ENCODE assay signal across 13 cellular contexts in the genomic region with DNA sequence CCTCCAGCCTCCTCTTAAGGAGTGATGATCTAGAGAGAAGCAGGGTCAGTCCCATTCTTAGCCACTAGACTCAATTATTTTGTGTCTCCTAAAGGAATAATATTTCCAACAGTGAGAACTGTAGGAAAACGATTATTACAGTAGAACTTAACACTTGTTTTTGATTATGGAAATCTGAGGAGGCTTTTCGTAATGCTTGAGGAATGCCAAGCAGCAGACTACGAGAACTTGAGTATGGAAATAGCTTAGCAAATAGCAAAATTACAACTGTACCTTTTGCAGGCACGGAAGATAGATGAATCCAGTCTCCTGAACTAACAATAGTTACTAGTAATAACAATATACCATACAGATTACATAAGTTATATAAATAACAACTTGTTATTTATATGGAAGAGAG. TPM values are rescaled to one million over a fixed set of nuclear protein-coding genes. Genes with fewer than 3 reads are reported as not detected.
DNase-seq lines count a peak whose midpoint lies in the region; ATAC-seq, FAIRE-seq and TF ChIP-seq lines count a peak whose summit lies in the region.
"Had no signal": no experiment of that assay in that cellular context is flagged by ENCODE, and none has a peak within 500 bp of the region (broad histone marks: within the 10 kb centered on the region; RNA-seq: fewer than 3 reads in every experiment).

No MANE protein-coding gene starts in this region.

- H3K9ac ChIP-seq in subcutaneous abdominal adipose tissue (ENCODE audit: low read length in 5 of 5) (peak overlapping the region in 2 of 5 donors; percentile 10 to 18), kidney (ENCODE audit: low read length in 2 of 2) (no peak overlapping the region)

- H3K4me1 Mint-ChIP-seq in activated CD8-positive, alpha-beta T cell treated with anti-CD3 and anti-CD28 coated beads for 36 hours (ENCODE audit: low read depth): peaks cover 86% of the 10 kb centered on the region
- peaks cover 83% of the 10 kb centered on the region for H3K4me1 Mint-ChIP-seq in activated CD8-positive, alpha-beta T cell treated with anti-CD3 and anti-CD28 coated beads, Interleukin-2, amount 10 ng/mL, durations not matched to agents 7 days and 5 days (ENCODE audit: low read depth)
- H3K4me1 Mint-ChIP-seq in activated naive CD8-positive, alpha-beta T cell treated with anti-CD3 and anti-CD28 coated beads, Interleukin-2, amount 50 U/mL, for 24 hours: peaks cover 85% of the 10 kb centered on the region

- H3K27me3 ChIP-seq in gastroesophageal sphincter (no peaks in the 10 kb centered on the region), subcutaneous abdominal adipose tissue (ENCODE audit: control insufficient read depth in 5 of 5, insufficient read depth in 4 of 5, low read length in 5 of 5) (no peaks in the 10 kb centered on the region)

- no peak for TF ChIP-seq POLR2A in gastroesophageal sphincter (IDR thresholded peaks at IDR 0.05)

- H3K9me3 Mint-ChIP-seq in activated CD8-positive, alpha-beta T cell treated with anti-CD3 and anti-CD28 coated beads for 36 hours: peaks cover 2% of the 10 kb centered on the region
- no peaks in the 10 kb centered on the region for H3K9me3 Mint-ChIP-seq in activated CD8-positive, alpha-beta T cell treated with anti-CD3 and anti-CD28 coated beads, Interleukin-2, amount 10 ng/mL, durations not matched to agents 7 days and 5 days (ENCODE audit: insufficient read depth)
- H3K9me3 Mint-ChIP-seq in activated naive CD8-positive, alpha-beta T cell treated with anti-CD3 and anti-CD28 coated beads, Interleukin-2, amount 50 U/mL, for 24 hours: peaks cover 5% of the 10 kb centered on the region

- no peak for TF ChIP-seq EP300 in gastroesophageal sphincter (IDR thresholded peaks at IDR 0.05)

- H3K36me3 Mint-ChIP-seq in activated CD8-positive, alpha-beta T cell treated with anti-CD3 and anti-CD28 coated beads for 36 hours (ENCODE audit: low read depth): peaks cover 21% of the 10 kb centered on the region
- H3K36me3 Mint-ChIP-seq in activated CD8-positive, alpha-beta T cell treated with anti-CD3 and anti-CD28 coated beads, Interleukin-2, amount 10 ng/mL, durations not matched to agents 7 days and 5 days (ENCODE audit: low read depth): peaks cover 18% of the 10 kb centered on the region
- peaks cover 6% of the 10 kb centered on the region for H3K36me3 Mint-ChIP-seq in activated naive CD8-positive, alpha-beta T cell treated with anti-CD3 and anti-CD28 coated beads, Interleukin-2, amount 50 U/mL, for 24 hours (ENCODE audit: low read depth)

- intact Hi-C loops in activated CD8-positive, alpha-beta T cell treated with anti-CD3 and anti-CD28 coated beads for 36 hours (cut with micrococcal nuclease): no loop called here
- intact Hi-C loops in kidney (cut with DNase I): no loop called here

- TF ChIP-seq CTCF in activated CD8-positive, alpha-beta T cell treated with anti-CD3 and anti-CD28 coated beads for 36 hours (IDR thresholded peaks at IDR 0.05): no peak
- TF ChIP-seq CTCF in gastroesophageal sphincter (IDR thresholded peaks at IDR 0.05): peak in 1 of 4 experiments; percentile 13
- no peak for TF ChIP-seq CTCF in kidney (IDR thresholded peaks at IDR 0.05; ENCODE audit: borderline replicate concordance, extremely low read depth, insufficient read depth)

- H3K27ac Mint-ChIP-seq in activated CD8-positive, alpha-beta T cell treated with anti-CD3 and anti-CD28 coated beads for 36 hours: peak overlapping the region; percentile 63
- H3K27ac Mint-ChIP-seq in activated CD8-positive, alpha-beta T cell treated with anti-CD3 and anti-CD28 coated beads, Interleukin-2, amount 10 ng/mL, durations not matched to agents 7 days and 5 days: no peak overlapping the region
- H3K27ac Mint-ChIP-seq in activated naive CD8-positive, alpha-beta T cell treated with anti-CD3 and anti-CD28 coated beads, Interleukin-2, amount 50 U/mL, for 24 hours: peak overlapping the region; percentile 58

- CTCF ChIA-PET in activated CD8-positive, alpha-beta T cell treated with anti-CD3 and anti-CD28 coated beads for 36 hours (lab: Charles Lee): interaction anchor here (1.4 kb wide), 1 partner anchor 10 kb away, joined by 3 read pairs; no protein-coding TSS in a partner anchor
- CTCF ChIA-PET in activated CD8-positive, alpha-beta T cell treated with anti-CD3 and anti-CD28 coated beads, Interleukin-2, amount 10 ng/mL, durations not matched to agents 7 days and 5 days (lab: Charles Lee): no interaction called here

- no peak overlapping the region for H3K4me3 Mint-ChIP-seq in activated CD8-positive, alpha-beta T cell treated with anti-CD3 and anti-CD28 coated beads for 36 hours
- H3K4me3 Mint-ChIP-seq in activated CD8-positive, alpha-beta T cell treated with anti-CD3 and anti-CD28 coated beads, Interleukin-2, amount 10 ng/mL, durations not matched to agents 7 days and 5 days: no peak overlapping the region
- no peak overlapping the region for H3K4me3 Mint-ChIP-seq in activated naive CD8-positive, alpha-beta T cell treated with anti-CD3 and anti-CD28 coated beads, Interleukin-2, amount 50 U/mL, for 24 hours

- H3K4me1 ChIP-seq in gastroesophageal sphincter (peaks cover 41 to 100% (median 75%) of the 10 kb centered on the region in 3 donors), subcutaneous abdominal adipose tissue (ENCODE audit: control insufficient read depth in 5 of 5, insufficient read depth in 5 of 5, low read length in 5 of 5) (peaks cover 25 to 87% (median 80%) of the 10 kb centered on the region in 5 donors), kidney (ENCODE audit: control insufficient read depth in 1 of 2, insufficient read depth in 1 of 2, low read depth in 1 of 2, low read length in 2 of 2) (peaks cover 56 to 60% of the 10 kb centered on the region in 2 donors)

- 15 to 22% methylated on average over 2 to 4 of the region's 4 CpGs for WGBS in gastroesophageal sphincter (ENCODE audit: low coverage in 1 of 2), 2 donors

- no peaks in the 10 kb centered on the region for H3K9me3 ChIP-seq in gastroesophageal sphincter
- no peaks in the 10 kb centered on the region for H3K9me3 ChIP-seq in subcutaneous abdominal adipose tissue (ENCODE audit: control insufficient read depth in 5 of 5, low read length in 5 of 5)
- no peaks in the 10 kb centered on the region for H3K9me3 ChIP-seq in kidney (ENCODE audit: control insufficient read depth in 1 of 2, low read length in 2 of 2)

- no peaks in the 10 kb centered on the region for H3K27me3 Mint-ChIP-seq in activated CD8-positive, alpha-beta T cell treated with anti-CD3 and anti-CD28 coated beads for 36 hours
- no peaks in the 10 kb centered on the region for H3K27me3 Mint-ChIP-seq in activated CD8-positive, alpha-beta T cell treated with anti-CD3 and anti-CD28 coated beads, Interleukin-2, amount 10 ng/mL, durations not matched to agents 7 days and 5 days (ENCODE audit: low read depth)
- H3K27me3 Mint-ChIP-seq in activated naive CD8-positive, alpha-beta T cell treated with anti-CD3 and anti-CD28 coated beads, Interleukin-2, amount 50 U/mL, for 24 hours: no peaks in the 10 kb centered on the region

- H3K4me3 ChIP-seq in gastroesophageal sphincter: no peak overlapping the region
- H3K4me3 ChIP-seq in subcutaneous abdominal adipose tissue (ENCODE audit: low read depth in 1 of 5, low read length in 5 of 5): no peak overlapping the region
- H3K4me3 ChIP-seq in kidney (ENCODE audit: low read length in 2 of 2): no peak overlapping the region

- no peaks in the 10 kb centered on the region for H3K36me3 ChIP-seq in gastroesophageal sphincter
- H3K36me3 ChIP-seq in subcutaneous abdominal adipose tissue (ENCODE audit: control insufficient read depth in 5 of 5, insufficient read depth in 5 of 5, low read length in 5 of 5): no peaks in the 10 kb centered on the region
- H3K36me3 ChIP-seq in kidney (ENCODE audit: control insufficient read depth in 1 of 2, insufficient read depth in 2 of 2, low read length in 2 of 2): no peaks in the 10 kb centered on the region

- no peak for ATAC-seq in activated CD8-positive, alpha-beta T cell treated with anti-CD3 and anti-CD28 coated beads for 36 hours
- ATAC-seq in activated CD8-positive, alpha-beta T cell treated with anti-CD3 and anti-CD28 coated beads, Interleukin-2, amount 10 ng/mL, durations not matched to agents 7 days and 5 days: no peak
- ATAC-seq in activated naive CD8-positive, alpha-beta T cell treated with anti-CD3 and anti-CD28 coated beads, Interleukin-2, amount 50 U/mL, for 24 hours: no peak
- ATAC-seq in gastroesophageal sphincter: no peak
- ATAC-seq in HG03108 (IDR thresholded peaks at IDR 0.05; ENCODE audit: unreplicated experiment): no peak

- no peak for DNase-seq in activated CD8-positive, alpha-beta T cell treated with anti-CD3 and anti-CD28 coated beads for 36 hours
- no peak for DNase-seq in activated CD8-positive, alpha-beta T cell treated with anti-CD3 and anti-CD28 coated beads, Interleukin-2, amount 10 ng/mL, durations not matched to agents 7 days and 5 days
- DNase-seq in activated naive CD8-positive, alpha-beta T cell treated with anti-CD3 and anti-CD28 coated beads, Interleukin-2, amount 50 U/mL, for 24 hours: no peak
- no peak for DNase-seq in kidney
- DNase-seq in SHP77 (lab: John Stamatoyannopoulos, UW): no peak
- DNase-seq: activated T-cell treated with anti-CD3 and anti-CD28 coated beads, Interleukin-2, amount 50 U/mL, for 1 hour; NCI-H1048; NCI-H446; nucleus accumbens had no signal

- H3K27ac ChIP-seq in gastroesophageal sphincter (peak overlapping the region in 3 of 4 donors; percentile 34 to 59 (median 41)), subcutaneous abdominal adipose tissue (ENCODE audit: low read depth, low read length) (peak overlapping the region; percentile 33), kidney (ENCODE audit: low read depth in 2 of 2, low read length in 2 of 2) (no peak overlapping the region)

- FAIRE-seq in kidney (lab: Jason Lieb, UNC): no peak
- FAIRE-seq: frontal cortex had no signal

- POLR2A ChIA-PET in activated CD8-positive, alpha-beta T cell treated with anti-CD3 and anti-CD28 coated beads for 36 hours (lab: Charles Lee): interaction anchor here (1.3 to 2.5 kb wide), 3 partner anchors 11 to 37 kb away, joined by 4 to 9 read pairs (median 9); no protein-coding TSS in a partner anchor
- POLR2A ChIA-PET in activated CD8-positive, alpha-beta T cell treated with anti-CD3 and anti-CD28 coated beads, Interleukin-2, amount 10 ng/mL, durations not matched to agents 7 days and 5 days (lab: Charles Lee): no interaction called here

RNA-seq across cellular contexts. Expression of a gene that starts 12.2 kb away (rescaled TPM):
- total RNA-seq in activated CD8-positive, alpha-beta T cell treated with anti-CD3 and anti-CD28 coated beads for 36 hours: 10 to 100 TPM; 94.3 to 99.6 TPM
- 100 to 1,000 TPM; 102 to 108 TPM for total RNA-seq in activated CD8-positive, alpha-beta T cell treated with anti-CD3 and anti-CD28 coated beads, Interleukin-2, amount 10 ng/mL, durations not matched to agents 7 days and 5 days
- total RNA-seq in gastroesophageal sphincter (10 to 100 TPM; 29.6 to 49.3 (median 34.4) TPM), kidney (107 TPM)
- 14.3 TPM for polyA plus RNA-seq in kidney (ENCODE audit: insufficient read depth, low read depth, low replicate concordance)

RNA-seq across cellular contexts. Expression of a gene that starts 59.5 kb away (rescaled TPM):
- total RNA-seq in activated CD8-positive, alpha-beta T cell treated with anti-CD3 and anti-CD28 coated beads for 36 hours: 10 to 100 TPM; 47.6 to 48.2 TPM
- 10 to 100 TPM; 47.4 to 48.0 TPM for total RNA-seq in activated CD8-positive, alpha-beta T cell treated with anti-CD3 and anti-CD28 coated beads, Interleukin-2, amount 10 ng/mL, durations not matched to agents 7 days and 5 days
- total RNA-seq in gastroesophageal sphincter (10 to 100 TPM; 21.4 to 34.2 (median 28.0) TPM), kidney (60.2 TPM)
- 11.5 TPM for polyA plus RNA-seq in kidney (ENCODE audit: insufficient read depth, low read depth, low replicate concordance)

Comparison
In these comparisons a context has a peak if more than half of its experiments do, and no peak if none do; other contexts are left out.
1. H3K27ac ChIP-seq: peak in gastroesophageal sphincter (3 of 4) and subcutaneous abdominal adipose tissue (single experiment); none in kidney (0 of 2).